In the genomic region with DNA sequence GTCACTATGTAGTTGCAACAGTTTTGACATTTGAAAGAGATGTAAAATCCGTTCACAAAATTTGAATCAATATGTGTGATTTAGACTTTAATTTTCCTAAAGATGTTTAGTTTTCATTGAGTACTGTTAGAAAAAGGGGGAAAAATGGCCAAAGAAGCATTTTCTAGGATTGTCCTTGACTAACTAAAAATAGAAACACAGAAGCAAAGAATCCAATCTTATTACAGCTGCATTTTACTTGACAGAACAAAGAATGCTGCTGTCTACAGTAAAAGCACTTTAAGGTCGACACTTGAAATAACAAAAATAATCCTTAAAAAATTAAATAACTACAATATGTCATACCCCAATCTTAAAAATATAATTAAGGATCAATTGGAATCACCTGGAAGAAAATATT, we compare ENCODE assay signal across 19 cellular contexts. TPM values are rescaled to one million over a fixed set of nuclear protein-coding genes. Genes with fewer than 3 reads are reported as not detected.
DNase-seq lines count a peak whose midpoint lies in the region; ATAC-seq, FAIRE-seq and TF ChIP-seq lines count a peak whose summit lies in the region.
"Had no signal": no experiment of that assay in that cellular context is flagged by ENCODE, and none has a peak within 500 bp of the region (broad histone marks: within the 10 kb centered on the region; RNA-seq: fewer than 3 reads in every experiment).

No MANE protein-coding gene starts in this region.

- H3K79me2 ChIP-seq in H1 (ENCODE audit: control insufficient read depth in 1 of 2, insufficient read depth in 2 of 2, low read length in 2 of 2) = no peaks in the 10 kb centered on the region
- no peaks in the 10 kb centered on the region for H3K79me2 ChIP-seq in neural progenitor cell (ENCODE audit: low read depth)

- peaks cover 8% of the 10 kb centered on the region for H3K27me3 Mint-ChIP-seq in neural progenitor cell (ENCODE audit: insufficient read depth, low read depth)

- H2BK120ac ChIP-seq in H1 (replicated peaks; ENCODE audit: low read depth, low read length) = no peak overlapping the region

- intact Hi-C loops in vagina (cut with DNase I) = no loop called here

- H3K27ac ChIP-seq in H1 (ENCODE audit: low read depth, low read length) = no peak overlapping the region
- H3K27ac ChIP-seq in neural progenitor cell = peak overlapping the region; percentile 96
- H3K27ac ChIP-seq in vagina = no peak overlapping the region
- no peak overlapping the region for H3K27ac ChIP-seq in RWPE1
- H3K27ac ChIP-seq: BLaER1 treated with 17β-estradiol and CSF1 and Interleukin-3, amounts not matched to agents 10 nM and 100 nM; Peyer's patch had no signal

- no peak overlapping the region for H2BK5ac ChIP-seq in H1 (ENCODE audit: low read depth, low read length)

- H3K4me3 ChIP-seq in H1 (ENCODE audit: extremely low read depth in 1 of 4, insufficient read depth in 2 of 4, low read depth in 3 of 4, low read length in 4 of 4) (no peak overlapping the region), neural progenitor cell (no peak overlapping the region), vagina (no peak overlapping the region)
- H3K4me3 ChIP-seq: BLaER1 treated with 17β-estradiol and CSF1 and Interleukin-3, amounts not matched to agents 10 nM and 100 nM; GM12878; Peyer's patch; SJCRH30 had no signal

- TF ChIP-seq POLR2A in H1 (IDR thresholded peaks at IDR 0.05; ENCODE audit: control extremely low read depth in 1 of 2, low read depth in 2 of 2, low read length in 2 of 2) = no peak
- TF ChIP-seq POLR2A in vagina (IDR thresholded peaks at IDR 0.05) = no peak

- H3K27ac Mint-ChIP-seq in neural progenitor cell = no peak overlapping the region
- H3K27ac Mint-ChIP-seq: CD4-positive, alpha-beta memory T cell had no signal

- ATAC-seq in SK-N-SH treated with all-trans-retinoic acid at 6 μM for 48 hours = peak; percentile 59
- ATAC-seq: GM12878 had no signal

- no peak overlapping the region for H2BK15ac ChIP-seq in H1 (ENCODE audit: low read length)

- H2AFZ ChIP-seq in H1 (ENCODE audit: low read length) (no peak overlapping the region), neural progenitor cell (replicated peaks) (no peak overlapping the region)

- H3K36me3 ChIP-seq in H1 (ENCODE audit: control insufficient read depth in 2 of 4, insufficient read depth in 4 of 4, low read length in 3 of 4) = no peaks in the 10 kb centered on the region
- H3K36me3 ChIP-seq in neural progenitor cell = no peaks in the 10 kb centered on the region
- no peaks in the 10 kb centered on the region for H3K36me3 ChIP-seq in vagina
- H3K36me3 ChIP-seq: BLaER1 treated with 17β-estradiol and CSF1 and Interleukin-3, amounts not matched to agents 10 nM and 100 nM; Peyer's patch; SJCRH30 had no signal

- H3K79me1 ChIP-seq in H1 (ENCODE audit: low read depth, low read length) = no peaks in the 10 kb centered on the region

- no peak for FAIRE-seq in H1 (lab: Jason Lieb, UNC)

- H3K23ac ChIP-seq in H1 (ENCODE audit: insufficient read length) = no peak overlapping the region

- H3K36me3 Mint-ChIP-seq in neural progenitor cell = no peaks in the 10 kb centered on the region
- H3K36me3 Mint-ChIP-seq: CD4-positive, alpha-beta memory T cell had no signal

- TF ChIP-seq EP300 in H1 (IDR thresholded peaks at IDR 0.05; ENCODE audit: borderline replicate concordance in 1 of 2, low read depth in 2 of 2, low read length in 2 of 2) = no peak

- DNase-seq in H1 (ENCODE audit: low read depth in 1 of 2, low spot score in 2 of 2) (no peak), neural progenitor cell (ENCODE audit: low spot score) (no peak), superior temporal gyrus (ENCODE audit: extremely low spot score) (no peak), vagina (ENCODE audit: extremely low spot score in 2 of 2) (no peak), activated gamma-delta T cell treated with Interleukin-2 at 50 U/mL for 16 hours (no peak), RWPE1 (ENCODE audit: low spot score) (no peak)
- DNase-seq: Caco-2; CD4-positive, alpha-beta memory T cell; DND-41; Kasumi-1; NCI-H1694; NCI-H2081; NCI-H524 treated with DMSO at 0.1 percent for 48 hours; NCI-H82; Peyer's patch had no signal

- POLR2A ChIA-PET in H1 (lab: Charles Lee; ENCODE audit: partially characterized antibody) (no interaction called here), RWPE1 (lab: Yijun Ruan, JAX; ENCODE audit: low non-redundant PET) (no interaction called here)

- no peak overlapping the region for H4K91ac ChIP-seq in H1 (replicated peaks; ENCODE audit: insufficient read length, low read length)

- 74% methylated on average over 2 of the region's 2 CpGs; no CpG with 5 or more reads in 1 of the 2 experiments for WGBS in H1 (ENCODE audit: extremely low coverage in 1 of 2, insufficient coverage in 1 of 2, insufficient read length in 1 of 2, insufficient replicate concordance in 2 of 2, low coverage in 1 of 2, low lambda C conversion rate in 2 of 2, missing lambda C conversion rate in 1 of 2), 2 experiments

- H4K5ac ChIP-seq in H1 (ENCODE audit: insufficient read length, low read depth, low read length) = peak overlapping the region; percentile 0

- no peaks in the 10 kb centered on the region for H4K20me1 ChIP-seq in H1 (replicated peaks in 1 of 2; ENCODE audit: control insufficient read depth in 1 of 2, insufficient read depth in 2 of 2, low read length in 2 of 2)
- H4K20me1 ChIP-seq in neural progenitor cell (ENCODE audit: low read depth) = no peaks in the 10 kb centered on the region
- H4K20me1 ChIP-seq: BLaER1 treated with 17β-estradiol and CSF1 and Interleukin-3, amounts not matched to agents 10 nM and 100 nM had no signal

- no peak overlapping the region for H2AK5ac ChIP-seq in H1 (ENCODE audit: low read depth, low read length)

- no peak overlapping the region for H2BK20ac ChIP-seq in H1 (ENCODE audit: low read length)

- CTCF ChIA-PET in H1 (lab: Charles Lee; ENCODE audit: partially characterized antibody) (interaction anchor here (1.5 to 2.4 kb wide), 6 partner anchors 7 to 46 kb away, joined by 3 to 7 read pairs (median 4); no protein-coding TSS in a partner anchor), RWPE1 (lab: Yijun Ruan, JAX) (no interaction called here)

- TF ChIP-seq CTCF in H1 (IDR thresholded peaks at IDR 0.05; ENCODE audit: control extremely low read depth in 1 of 3, insufficient read depth in 1 of 3, low read depth in 1 of 3, low read length in 3 of 3) = no peak
- no peak for TF ChIP-seq CTCF in neural progenitor cell (IDR thresholded peaks at IDR 0.05)
- no peak for TF ChIP-seq CTCF in vagina (IDR thresholded peaks at IDR 0.05)
- TF ChIP-seq CTCF in RWPE1 (conservative IDR thresholded peaks at IDR 0.05; ENCODE audit: low read depth) = no peak

- H3K9me3 ChIP-seq in H1 (ENCODE audit: insufficient read depth in 2 of 2, low read depth in 1 of 2, low read length in 1 of 2) (no peaks in the 10 kb centered on the region), neural progenitor cell (ENCODE audit: low read depth) (no peaks in the 10 kb centered on the region), vagina (no peaks in the 10 kb centered on the region)
- H3K9me3 ChIP-seq: BLaER1 treated with 17β-estradiol and CSF1 and Interleukin-3, amounts not matched to agents 10 nM and 100 nM; Caco-2; Peyer's patch; SJCRH30 had no signal

- no peak overlapping the region for H3K56ac ChIP-seq in H1 (replicated peaks; ENCODE audit: insufficient read length, low read depth, low read length)

- H4K8ac ChIP-seq in H1 (ENCODE audit: extremely low read depth, insufficient read depth, low read length) = no peak overlapping the region

- H3K4me1 ChIP-seq in H1 (replicated peaks in 1 of 4; ENCODE audit: control insufficient read depth in 3 of 4, insufficient read depth in 4 of 4, low read length in 3 of 4) (peaks cover 0 to 26% (median 4%) of the 10 kb centered on the region in 4 experiments; a peak in 4 of 7 replicates), neural progenitor cell (peaks cover 39% of the 10 kb centered on the region), vagina (no peaks in the 10 kb centered on the region)
- H3K4me1 ChIP-seq: BLaER1 treated with 17β-estradiol and CSF1 and Interleukin-3, amounts not matched to agents 10 nM and 100 nM; Peyer's patch had no signal

- H2BK12ac ChIP-seq in H1 (ENCODE audit: low read depth, low read length) = no peak overlapping the region

- H3K4me1 Mint-ChIP-seq in neural progenitor cell = peaks cover 30% of the 10 kb centered on the region
- H3K4me1 Mint-ChIP-seq: CD4-positive, alpha-beta memory T cell had no signal

- no peak overlapping the region for H3K4ac ChIP-seq in H1 (replicated peaks; ENCODE audit: insufficient read length, low read depth, low read length)

- H3K18ac ChIP-seq in H1 (ENCODE audit: extremely low read depth, low read length) = no peak overlapping the region; the same call in 1 of the 2 replicates

- no peaks in the 10 kb centered on the region for H3K27me3 ChIP-seq in H1 (replicated peaks in 1 of 4; ENCODE audit: control insufficient read depth in 3 of 4, extremely low read depth in 1 of 4, insufficient read depth in 3 of 4, low read length in 3 of 4)
- H3K27me3 ChIP-seq in neural progenitor cell = no peaks in the 10 kb centered on the region
- no peaks in the 10 kb centered on the region for H3K27me3 ChIP-seq in vagina
- H3K27me3 ChIP-seq: BLaER1 treated with 17β-estradiol and CSF1 and Interleukin-3, amounts not matched to agents 10 nM and 100 nM; Peyer's patch; SJCRH30 had no signal

- H3F3A ChIP-seq in neural progenitor cell (ENCODE audit: low read depth) = peaks cover 31% of the 10 kb centered on the region

- H3K14ac ChIP-seq in H1 (ENCODE audit: insufficient read length) = no peak overlapping the region

- H3K4me2 ChIP-seq in H1 (ENCODE audit: insufficient read depth in 1 of 2, low read depth in 2 of 2, low read length in 2 of 2) (no peak overlapping the region), neural progenitor cell (peak overlapping the region; percentile 75)
- H3K4me2 ChIP-seq: BLaER1 treated with 17β-estradiol and CSF1 and Interleukin-3, amounts not matched to agents 10 nM and 100 nM had no signal

- H3K9me3 Mint-ChIP-seq in neural progenitor cell = no peaks in the 10 kb centered on the region
- H3K9me3 Mint-ChIP-seq: CD4-positive, alpha-beta memory T cell had no signal

- H3K4me3 Mint-ChIP-seq in neural progenitor cell = no peak overlapping the region
- H3K4me3 Mint-ChIP-seq: CD4-positive, alpha-beta memory T cell had no signal

- TF ChIP-seq RAD21 in H1 (IDR thresholded peaks at IDR 0.05 in 1 of 2, conservative IDR thresholded peaks at IDR 0.05 in 1 of 2; ENCODE audit: low read depth in 2 of 2, low read length in 2 of 2) = no peak

- H3K23me2 ChIP-seq in H1 (ENCODE audit: low read depth, low read length) = no peaks in the 10 kb centered on the region

- H3K9ac ChIP-seq in H1 (replicated peaks in 1 of 4; ENCODE audit: extremely low read depth in 1 of 4, low read depth in 3 of 4, low read length in 3 of 4) (no peak overlapping the region), neural progenitor cell (no peak overlapping the region)
- H3K9ac ChIP-seq: BLaER1 treated with 17β-estradiol and CSF1 and Interleukin-3, amounts not matched to agents 10 nM and 100 nM had no signal

RNA-seq across cellular contexts. Expression of a gene that starts 48.9 kb away (rescaled TPM):
- total RNA-seq in H1 (2021; fragmentation: NEBNext Ultra II Directional; extraction: Animal tissue kit (Norgen Biotek cat#: 25700)) = 4.6 and 4.7 TPM in 2 replicates
- polyA plus RNA-seq in H1 (2011; rRNA removed) = 4.4 and 5.0 TPM in 2 replicates
- polyA plus RNA-seq in H1 (2011; cell fraction: cytosol; rRNA removed) = 4.4 TPM
- 4.7 TPM for polyA plus RNA-seq in H1 (2011; cell fraction: nucleus; rRNA removed)
- 2.8 to 4.4 TPM (median 3.2 TPM) in 4 replicates for polyA plus RNA-seq in H1 (2012, experiment 1 of 2)
- polyA plus RNA-seq in H1 (2012, experiment 2 of 2) = 2.7 TPM
- polyA plus RNA-seq in H1 (2013, experiment 1 of 2) = 2.7 TPM
- 3.5 TPM for polyA plus RNA-seq in H1 (2013, experiment 2 of 2)
- polyA minus RNA-seq in H1 (2011; rRNA and poly(A)+ RNA removed) = 2.4 and 2.5 TPM in 2 replicates
- 2.6 TPM for polyA minus RNA-seq in H1 (2011; cell fraction: cytosol; rRNA and poly(A)+ RNA removed)
- 3.4 TPM for polyA minus RNA-seq in H1 (2011; cell fraction: nucleus; rRNA and poly(A)+ RNA removed)
- total RNA-seq in neural progenitor cell (ENCODE audit: low replicate concordance) (69.0 and 72.8 TPM in 2 replicates), vagina (3.9 TPM)
- total RNA-seq: Caco-2; CD4-positive, alpha-beta memory T cell; GM12878 had no signal

Comparison
In these comparisons a context has a peak if more than half of its experiments do, and no peak if none do; other contexts are left out.
1. RNA of a gene that starts 48.9 kb away (total RNA-seq): 69.0 to 72.8 TPM in neural progenitor cell; 4.6 to 4.7 TPM in H1 and 3.9 TPM in vagina (single experiment); every median in the first group is over 10 times any median in the second.